In the genomic region with DNA sequence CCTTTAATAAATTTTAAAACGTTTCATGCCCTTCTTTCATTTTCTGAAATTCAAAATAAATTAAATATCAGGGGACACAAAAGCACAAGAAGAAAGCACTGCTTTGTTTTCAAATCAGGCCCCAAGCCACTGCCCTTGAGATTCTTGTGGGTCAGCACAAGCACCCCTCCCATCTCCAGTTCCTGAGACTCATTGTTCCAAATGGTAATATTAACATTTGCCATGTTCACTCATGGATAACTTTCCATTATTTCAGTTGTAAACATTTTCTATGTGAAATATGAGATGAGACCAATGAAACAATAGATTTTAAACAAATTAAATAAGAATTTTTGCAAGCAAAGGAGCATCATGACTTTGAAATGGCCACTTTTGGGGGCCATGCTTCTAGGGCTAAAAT, we compare ENCODE assay signal across 31 cellular contexts. TPM values are rescaled to one million over a fixed set of nuclear protein-coding genes. Genes with fewer than 3 reads are reported as not detected.
"Had no signal": no experiment of that assay in that cellular context is flagged by ENCODE, and none has a peak within 500 bp of the region (broad histone marks: within the 10 kb centered on the region; RNA-seq: fewer than 3 reads in every experiment).

No MANE protein-coding gene starts in this region.

- H3K9ac ChIP-seq: parathyroid adenoma had no signal

- H3K36me3 ChIP-seq: esophagus squamous epithelium, left lung, lower lobe of right lung, neutrophil, right atrium auricular region, sigmoid colon, stomach, tibial artery had no signal

- H3K4me3 ChIP-seq: esophagus squamous epithelium, hepatocyte, left lung, lower lobe of right lung, right atrium auricular region, sigmoid colon, stomach, testis, tibial artery had no signal

- H3K4me3 Mint-ChIP-seq: natural killer cell; stimulated activated effector memory CD8-positive, alpha-beta T cell treated with anti-CD3 and anti-CD28 coated beads, Interleukin-12 subunit alpha, Interleukin-12 subunit beta, amount 100 ng/mL, for 72 hours; type B pancreatic cell had no signal

- H3K27me3 ChIP-seq: esophagus squamous epithelium, hepatocyte, left lung, neutrophil, right atrium auricular region, sigmoid colon, stomach, testis, tibial artery had no signal

- H3K4me2 ChIP-seq: hepatocyte had no signal

- H3K27ac Mint-ChIP-seq: natural killer cell; progenitor cell of endocrine pancreas; stimulated activated effector memory CD8-positive, alpha-beta T cell treated with anti-CD3 and anti-CD28 coated beads, Interleukin-12 subunit alpha, Interleukin-12 subunit beta, amount 100 ng/mL, for 72 hours; type B pancreatic cell had no signal

- H2AFZ ChIP-seq: hepatocyte, parathyroid adenoma had no signal

- H3K27ac ChIP-seq: esophagus squamous epithelium, hepatocyte, lower lobe of right lung, neutrophil, parathyroid adenoma, sigmoid colon, stomach, tibial artery had no signal

- H3K9me3 Mint-ChIP-seq: natural killer cell; stimulated activated effector memory CD8-positive, alpha-beta T cell treated with anti-CD3 and anti-CD28 coated beads, Interleukin-12 subunit alpha, Interleukin-12 subunit beta, amount 100 ng/mL, for 72 hours had no signal

- H3K36me3 Mint-ChIP-seq: natural killer cell; stimulated activated effector memory CD8-positive, alpha-beta T cell treated with anti-CD3 and anti-CD28 coated beads, Interleukin-12 subunit alpha, Interleukin-12 subunit beta, amount 100 ng/mL, for 72 hours; type B pancreatic cell had no signal

- H3K9me3 ChIP-seq: esophagus squamous epithelium, left lung, lower lobe of right lung, neutrophil, right atrium auricular region, sigmoid colon, stomach, testis, tibial artery had no signal

- DNase-seq: central memory CD4-positive, alpha-beta T cell; effector CD8-positive, alpha-beta T cell; erythroblast; esophagus squamous epithelium; foreskin melanocyte; kidney; left lung; lower lobe of right lung; natural killer cell; sigmoid colon; stimulated activated CD4-positive, alpha-beta T cell treated with anti-CD3 and anti-CD28 coated beads, Interleukin-2, amount 100 ng/mL, for 24 hours; stimulated activated CD4-positive, alpha-beta T cell treated with anti-CD3 and anti-CD28 coated beads, Interleukin-4, amount 100 ng/mL, for 24 hours; stimulated activated naive CD4-positive, alpha-beta T cell treated with Interleukin-2 at 50 U/mL for 16 hours; stomach; substantia nigra; testis; tibial artery had no signal

- FAIRE-seq: colon, kidney had no signal

- ATAC-seq: left lung; lower lobe of right lung; natural killer cell; stimulated activated effector memory CD8-positive, alpha-beta T cell treated with anti-CD3 and anti-CD28 coated beads, Interleukin-12 subunit alpha, Interleukin-12 subunit beta, amount 100 ng/mL, for 72 hours had no signal

- H3K4me1 Mint-ChIP-seq: natural killer cell had no signal

- H3K27me3 Mint-ChIP-seq: progenitor cell of endocrine pancreas, type B pancreatic cell had no signal

- H3K4me1 ChIP-seq: left lung, parathyroid adenoma, sigmoid colon, stomach had no signal

RNA-seq across cellular contexts. Expression of gene OVAAL, which starts 7.7 kb away (rescaled TPM):
- total RNA-seq: cerebellum, esophagus squamous epithelium, hepatocyte, kidney, left lung, lower lobe of right lung, mesenteric fat pad, natural killer cell, omental fat pad, progenitor cell of endocrine pancreas, sigmoid colon, skeletal muscle tissue, stomach, testis had no signal
- polyA plus RNA-seq: hepatocyte, neural cell, sigmoid colon, stomach, urinary bladder had no signal
